Comparison of ENCODE assay signal across 15 cellular contexts in genomic region chr6:16391451-16391912, GRCh38.
DNase-seq lines count a peak whose midpoint lies in the region; ATAC-seq and TF ChIP-seq lines count a peak whose summit lies in the region.
"Had no signal": no experiment of that assay in that cellular context is flagged by ENCODE, and none has a peak within 500 bp of the region (broad histone marks: within the 10 kb centered on the region; RNA-seq: fewer than 3 reads in every experiment).

No MANE protein-coding gene starts in this region.

- H3K4me3 ChIP-seq in adrenal gland (no peak overlapping the region), fibroblast of villous mesenchyme (ENCODE audit: low read depth, low read length) (no peak overlapping the region)

- H3K9me3 Mint-ChIP-seq in osteocyte (ENCODE audit: unreplicated experiment): no peaks in the 10 kb centered on the region
- H3K9me3 Mint-ChIP-seq in activated T-cell treated with anti-CD3 and anti-CD28 coated beads, Interleukin-2, amount 50 U/mL, for 4 hours: no peaks in the 10 kb centered on the region
- H3K9me3 Mint-ChIP-seq: activated naive CD8-positive, alpha-beta T cell treated with anti-CD3 and anti-CD28 coated beads, Interleukin-2, amount 50 U/mL, for 24 hours had no signal

- peak; percentile 11 for DNase-seq in A172 (ENCODE audit: low spot score)
- DNase-seq in adrenal gland: peak in 1 of 7 donors; percentile 32
- DNase-seq in fibroblast of villous mesenchyme (ENCODE audit: low read depth): peak; percentile 71
- DNase-seq in osteocyte (ENCODE audit: extremely low spot score, unreplicated experiment): no peak
- DNase-seq in activated T-cell treated with anti-CD3 and anti-CD28 coated beads, Interleukin-2, amount 50 U/mL, for 4 hours: no peak
- DNase-seq in activated CD4-positive, alpha-beta T cell treated with anti-CD3 and anti-CD28 coated beads for 4 hours: no peak
- DNase-seq: activated naive CD8-positive, alpha-beta T cell treated with anti-CD3 and anti-CD28 coated beads, Interleukin-2, amount 50 U/mL, for 24 hours; DMS79 treated with DMSO at 0.1 percent for 48 hours; H7; NCI-H1436 treated with DMSO at 0.1 percent for 48 hours; NCI-H526 treated with DMSO at 0.1 percent for 48 hours; SHP77 had no signal

- no peak for TF ChIP-seq POLR2A in adrenal gland (IDR thresholded peaks at IDR 0.05)

- no peaks in the 10 kb centered on the region for H3K36me3 Mint-ChIP-seq in osteocyte (ENCODE audit: unreplicated experiment)
- H3K36me3 Mint-ChIP-seq in activated T-cell treated with anti-CD3 and anti-CD28 coated beads, Interleukin-2, amount 50 U/mL, for 4 hours (ENCODE audit: insufficient read depth): peaks cover 13% of the 10 kb centered on the region

- H3K4me3 Mint-ChIP-seq in osteocyte (ENCODE audit: unreplicated experiment): no peak overlapping the region
- H3K4me3 Mint-ChIP-seq in activated T-cell treated with anti-CD3 and anti-CD28 coated beads, Interleukin-2, amount 50 U/mL, for 4 hours: no peak overlapping the region
- H3K4me3 Mint-ChIP-seq: activated naive CD8-positive, alpha-beta T cell treated with anti-CD3 and anti-CD28 coated beads, Interleukin-2, amount 50 U/mL, for 24 hours had no signal

- no peaks in the 10 kb centered on the region for H3K27me3 Mint-ChIP-seq in osteocyte (ENCODE audit: unreplicated experiment)
- no peaks in the 10 kb centered on the region for H3K27me3 Mint-ChIP-seq in activated T-cell treated with anti-CD3 and anti-CD28 coated beads, Interleukin-2, amount 50 U/mL, for 4 hours (ENCODE audit: low read depth)
- H3K27me3 Mint-ChIP-seq: activated naive CD8-positive, alpha-beta T cell treated with anti-CD3 and anti-CD28 coated beads, Interleukin-2, amount 50 U/mL, for 24 hours had no signal

- ATAC-seq in activated T-cell treated with anti-CD3 and anti-CD28 coated beads, Interleukin-2, amount 50 U/mL, for 4 hours: no peak
- ATAC-seq in GM18519 (IDR thresholded peaks at IDR 0.05; ENCODE audit: low FRiP score, unreplicated experiment) (no peak), GM19452 (IDR thresholded peaks at IDR 0.05; ENCODE audit: unreplicated experiment) (no peak)
- ATAC-seq: activated naive CD8-positive, alpha-beta T cell treated with anti-CD3 and anti-CD28 coated beads, Interleukin-2, amount 50 U/mL, for 24 hours had no signal

- WGBS in adrenal gland, 4 donors: 33 to 54% (median 50%) methylated on average over 2 of the region's 2 CpGs

- H3K36me3 ChIP-seq in adrenal gland (replicated peaks in 1 of 2): no peaks in the 10 kb centered on the region

- no peaks in the 10 kb centered on the region for H3K27me3 ChIP-seq in adrenal gland

- H3K27ac Mint-ChIP-seq in osteocyte (ENCODE audit: unreplicated experiment): peak overlapping the region; percentile 88
- H3K27ac Mint-ChIP-seq: activated naive CD8-positive, alpha-beta T cell treated with anti-CD3 and anti-CD28 coated beads, Interleukin-2, amount 50 U/mL, for 24 hours had no signal

- H3K4me1 Mint-ChIP-seq in osteocyte (ENCODE audit: unreplicated experiment): peaks cover 36% of the 10 kb centered on the region
- H3K4me1 Mint-ChIP-seq in activated T-cell treated with anti-CD3 and anti-CD28 coated beads, Interleukin-2, amount 50 U/mL, for 4 hours (ENCODE audit: low read depth): peaks cover 2% of the 10 kb centered on the region
- H3K4me1 Mint-ChIP-seq: activated naive CD8-positive, alpha-beta T cell treated with anti-CD3 and anti-CD28 coated beads, Interleukin-2, amount 50 U/mL, for 24 hours had no signal

- no peaks in the 10 kb centered on the region for H3K9me3 ChIP-seq in adrenal gland (replicated peaks in 1 of 3)

- intact Hi-C loops in adrenal gland (cut with DNase I): no loop called here

- H3K4me1 ChIP-seq in adrenal gland (replicated peaks in 1 of 2): peaks cover 11 to 16% of the 10 kb centered on the region in 2 donors

- H3K27ac ChIP-seq in adrenal gland: peak overlapping the region; percentile 26 to 91 (median 81)
- H3K27ac ChIP-seq: VCaP had no signal

- TF ChIP-seq CTCF in adrenal gland (IDR thresholded peaks at IDR 0.05): no peak
- no peak for TF ChIP-seq CTCF in fibroblast of villous mesenchyme (IDR thresholded peaks at IDR 0.05; ENCODE audit: insufficient read depth, low read depth, low read length)
- no peak for TF ChIP-seq CTCF in osteocyte (IDR thresholded peaks at IDR 0.05)

Comparison
In these comparisons a context has a peak if more than half of its experiments do, and no peak if none do; other contexts are left out.
1. DNase-seq: peak in A172 (single experiment) and fibroblast of villous mesenchyme (single experiment); none in osteocyte (single experiment), activated T-cell treated with anti-CD3 and anti-CD28 coated beads, Interleukin-2, amount 50 U/mL, for 4 hours (single experiment) and activated CD4-positive, alpha-beta T cell treated with anti-CD3 and anti-CD28 coated beads for 4 hours (0 of 2).